Comparison of ENCODE assay signal across 11 cellular contexts in the genomic region with DNA sequence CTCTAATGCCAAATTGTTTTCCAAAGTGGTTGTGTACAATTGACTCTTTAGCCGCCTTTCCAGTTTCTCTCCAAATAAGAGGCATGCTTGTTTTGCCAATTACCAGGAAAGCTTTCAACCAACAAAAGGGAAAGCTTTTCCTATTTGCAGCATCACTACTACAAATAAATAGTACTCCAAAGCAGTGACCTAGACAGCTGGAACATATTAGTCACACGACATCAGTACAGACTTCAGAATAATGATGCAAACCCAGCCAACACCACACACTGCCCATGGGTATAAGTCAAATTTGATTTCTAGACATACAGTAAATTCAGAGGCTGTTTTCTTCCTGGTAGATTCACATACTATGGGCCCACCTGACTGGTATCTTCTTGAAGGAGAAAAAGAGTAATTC. TPM values are rescaled to one million over a fixed set of nuclear protein-coding genes. Genes with fewer than 3 reads are reported as not detected.
DNase-seq lines count a peak whose midpoint lies in the region; ATAC-seq and TF ChIP-seq lines count a peak whose summit lies in the region.
"Had no signal": no experiment of that assay in that cellular context is flagged by ENCODE, and none has a peak within 500 bp of the region (broad histone marks: within the 10 kb centered on the region; RNA-seq: fewer than 3 reads in every experiment).

No MANE protein-coding gene starts in this region.

- peak; percentile 46 for DNase-seq in GM03348 (ENCODE audit: low spot score)
- peak; percentile 39 for DNase-seq in NCI-H2107 treated with DMSO at 0.1 percent for 48 hours (lab: John Stamatoyannopoulos, UW; ENCODE audit: unreplicated experiment)
- no peak for DNase-seq in chondrocyte (ENCODE audit: low spot score)
- DNase-seq in lung microvascular endothelial cell (ENCODE audit: low read depth in 2 of 2) = peak; percentile 64 to 76
- DNase-seq in activated CD8-positive, alpha-beta memory T cell treated with anti-CD3 and anti-CD28 coated beads for 24 hours = no peak
- no peak for DNase-seq in OCI-M2 (lab: John Stamatoyannopoulos, UW; ENCODE audit: unreplicated experiment)
- DNase-seq: lower lobe of right lung; stimulated activated CD8-positive, alpha-beta memory T cell treated with anti-CD3 and anti-CD28 coated beads, Interleukin-4, amount 100 ng/mL, for 48 hours had no signal

- no peak for TF ChIP-seq CTCF in chondrocyte (IDR thresholded peaks at IDR 0.05)

- no peaks in the 10 kb centered on the region for H3K27me3 Mint-ChIP-seq in chondrocyte (ENCODE audit: low read depth)

- no peak for ATAC-seq in HG03469 (IDR thresholded peaks at IDR 0.05; ENCODE audit: unreplicated experiment)
- no peak for ATAC-seq in HG03025 (IDR thresholded peaks at IDR 0.05; ENCODE audit: low FRiP score, unreplicated experiment)

- peaks cover 26% of the 10 kb centered on the region for H3K4me1 Mint-ChIP-seq in chondrocyte (ENCODE audit: low read depth)

- no peak overlapping the region for H3K4me3 Mint-ChIP-seq in chondrocyte (ENCODE audit: unreplicated experiment)

- peak overlapping the region; percentile 85 for H3K27ac Mint-ChIP-seq in chondrocyte (ENCODE audit: unreplicated experiment)
- H3K27ac Mint-ChIP-seq: activated T-helper 2 cell treated with anti-CD3 and anti-CD28 coated beads, Interferon-gamma antibody, Interleukin-2, Interleukin-4, amounts not matched to agents 10 μg/mL and 5 μg/mL and 100 μg/mL, durations not matched to agents 14 hours and 24 hours and 36 hours had no signal

- no peaks in the 10 kb centered on the region for H3K36me3 Mint-ChIP-seq in chondrocyte (ENCODE audit: low read depth)

- no peaks in the 10 kb centered on the region for H3K9me3 Mint-ChIP-seq in chondrocyte (ENCODE audit: low read depth)
- H3K9me3 Mint-ChIP-seq: activated T-helper 2 cell treated with anti-CD3 and anti-CD28 coated beads, Interferon-gamma antibody, Interleukin-2, Interleukin-4, amounts not matched to agents 10 μg/mL and 5 μg/mL and 100 μg/mL, durations not matched to agents 14 hours and 24 hours and 36 hours had no signal

RNA-seq across cellular contexts. Expression of a gene that starts 29.7 kb away (rescaled TPM):
- total RNA-seq in chondrocyte = 22.6 to 27.1 TPM (median 24.9 TPM) in 3 replicates
- 32.3 and 76.2 TPM in 2 replicates for total RNA-seq in lung microvascular endothelial cell

Comparison
In these comparisons a context has a peak if more than half of its experiments do, and no peak if none do; other contexts are left out.
1. DNase-seq: peak in GM03348 (single experiment), NCI-H2107 treated with DMSO at 0.1 percent for 48 hours (single experiment) and lung microvascular endothelial cell (2 of 2); none in chondrocyte (single experiment), activated CD8-positive, alpha-beta memory T cell treated with anti-CD3 and anti-CD28 coated beads for 24 hours (single experiment) and OCI-M2 (single experiment).